1 cellular context compared by ENCODE assay signal in the genomic region with DNA sequence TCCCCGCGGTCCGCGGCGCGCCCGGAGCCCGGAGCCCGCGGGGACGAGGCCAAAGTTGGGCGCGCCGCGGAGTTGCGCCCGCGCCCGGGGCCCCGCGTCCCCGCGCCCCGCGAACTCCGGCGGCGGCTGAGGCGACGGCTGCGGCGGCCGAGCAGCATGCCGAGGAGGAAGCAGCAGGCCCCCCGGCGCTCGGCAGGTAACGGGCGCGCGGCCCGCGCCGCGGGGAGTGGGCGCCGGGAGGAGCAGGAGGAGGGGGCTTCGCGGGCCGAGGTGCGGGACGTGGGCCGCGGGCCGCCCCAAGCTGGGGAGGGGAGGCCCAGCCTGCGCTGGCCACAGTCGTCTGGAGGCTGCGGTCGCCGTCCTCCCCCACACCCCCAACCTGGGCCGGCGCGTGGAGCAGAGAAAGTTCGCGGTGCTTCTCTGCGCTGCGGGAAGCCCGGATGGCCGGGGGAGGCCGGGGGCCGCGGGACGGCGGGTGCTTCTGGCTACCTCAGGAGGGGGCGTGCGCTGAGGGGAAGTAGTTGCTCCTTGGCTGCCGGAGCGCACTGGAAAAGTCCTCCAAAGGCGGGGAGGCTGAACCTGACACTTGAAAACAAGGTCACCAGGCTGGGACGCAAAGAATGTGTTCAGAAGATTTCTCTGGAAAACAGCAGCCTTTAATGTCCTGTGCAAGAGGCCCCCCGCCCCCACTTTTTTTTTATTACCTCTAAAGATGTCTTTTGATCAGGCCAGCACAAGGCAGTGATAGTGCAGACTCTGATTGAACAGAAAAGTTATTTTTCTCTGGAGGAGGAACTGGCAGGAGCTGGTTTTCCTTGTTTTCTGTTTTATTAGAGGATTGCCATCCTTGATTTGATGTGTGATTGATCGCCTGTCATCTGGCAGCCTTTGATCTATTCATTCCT.
TF ChIP-seq lines count a peak whose summit lies in the region.

No MANE protein-coding gene starts in this region.

TF ChIP-seq in HepG2, 621 proteins besides CTCF, POLR2A, EP300 and RAD21 (continues in another document):
- TF ChIP-seq, protein P1, sequence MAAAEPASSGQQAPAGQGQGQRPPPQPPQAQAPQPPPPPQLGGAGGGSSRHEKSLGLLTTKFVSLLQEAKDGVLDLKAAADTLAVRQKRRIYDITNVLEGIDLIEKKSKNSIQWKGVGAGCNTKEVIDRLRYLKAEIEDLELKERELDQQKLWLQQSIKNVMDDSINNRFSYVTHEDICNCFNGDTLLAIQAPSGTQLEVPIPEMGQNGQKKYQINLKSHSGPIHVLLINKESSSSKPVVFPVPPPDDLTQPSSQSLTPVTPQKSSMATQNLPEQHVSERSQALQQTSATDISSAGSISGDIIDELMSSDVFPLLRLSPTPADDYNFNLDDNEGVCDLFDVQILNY (CRISPR knock-in tag; conservative IDR thresholded peaks at IDR 0.05) = no peak
- TF ChIP-seq ZNF383 (CRISPR knock-in tag; IDR thresholded peaks at IDR 0.05; ENCODE audit: borderline replicate concordance) (no peak), ZSCAN25 (CRISPR knock-in tag; IDR thresholded peaks at IDR 0.05) (0 out of 2 replicates have a peak, but pooled peaks have one; percentile 18), ZNF777 (CRISPR knock-in tag; IDR thresholded peaks at IDR 0.05) (0 out of 2 replicates have a peak, but pooled peaks have one; percentile 21), KMT2A (CRISPR knock-in tag; IDR thresholded peaks at IDR 0.05) (peak; percentile 51; the same call in 1 of the 2 replicates), ETV5 (CRISPR knock-in tag; IDR thresholded peaks at IDR 0.05; ENCODE audit: borderline replicate concordance) (no peak), ZNF263 (CRISPR knock-in tag; IDR thresholded peaks at IDR 0.05) (0 out of 2 replicates have a peak, but pooled peaks have one; percentile 35), ZNF274 (CRISPR knock-in tag; IDR thresholded peaks at IDR 0.05) (0 out of 2 replicates have a peak, but pooled peaks have one; percentile 28), CBX5 (CRISPR knock-in tag; IDR thresholded peaks at IDR 0.05; ENCODE audit: borderline replicate concordance) (no peak), ZNF615 (CRISPR knock-in tag; IDR thresholded peaks at IDR 0.05; ENCODE audit: borderline replicate concordance) (no peak), ZNF558 (CRISPR knock-in tag; IDR thresholded peaks at IDR 0.05; ENCODE audit: borderline replicate concordance) (peak; percentile 30; the same call in 1 of the 2 replicates), SAP130 (CRISPR knock-in tag; IDR thresholded peaks at IDR 0.05; ENCODE audit: low read depth) (peak; percentile 15), KMT2B (CRISPR knock-in tag; IDR thresholded peaks at IDR 0.05) (no peak), HNRNPLL (IDR thresholded peaks at IDR 0.05; ENCODE audit: low read depth, low read length, poor library complexity, severe bottlenecking) (peak; percentile 31), KLF16 (CRISPR knock-in tag; IDR thresholded peaks at IDR 0.05) (peak in 1 of 2 experiments; percentile 24; a peak in 1 of 4 replicates), KDM2A (CRISPR knock-in tag; IDR thresholded peaks at IDR 0.05; ENCODE audit: borderline replicate concordance, low read depth) (peak; percentile 40; the same call in 1 of the 2 replicates), SIN3A (IDR thresholded peaks at IDR 0.05; ENCODE audit: borderline replicate concordance, low read depth, low read length) (peak; percentile 59; the same call in 1 of the 2 replicates), JDP2 (CRISPR knock-in tag; IDR thresholded peaks at IDR 0.05; ENCODE audit: borderline replicate concordance) (no peak), SALL1 (CRISPR knock-in tag; IDR thresholded peaks at IDR 0.05) (peak; percentile 20; the same call in 1 of the 2 replicates), RBFOX2 (IDR thresholded peaks at IDR 0.05; ENCODE audit: low read depth, low read length) (peak; percentile 49; the same call in 1 of the 2 replicates), PHF8 (CRISPR knock-in tag; IDR thresholded peaks at IDR 0.05) (peak; percentile 59), HOXD1 (CRISPR knock-in tag; IDR thresholded peaks at IDR 0.05) (peak; percentile 93), SMC3 (IDR thresholded peaks at IDR 0.05; ENCODE audit: low read length) (no peak), YY1 (IDR thresholded peaks at IDR 0.05; ENCODE audit: insufficient read depth, insufficient replicate concordance, low read depth, low read length) (peak; percentile 22), ZMAT3 (CRISPR knock-in tag; conservative IDR thresholded peaks at IDR 0.05) (0 out of 2 replicates have a peak, but pooled peaks have one; percentile 22), ZNF496 (CRISPR knock-in tag; IDR thresholded peaks at IDR 0.05; ENCODE audit: insufficient replicate concordance) (no peak), ZFY (CRISPR knock-in tag; IDR thresholded peaks at IDR 0.05) (peak; percentile 58), TCF7 (IDR thresholded peaks at IDR 0.05; ENCODE audit: low read depth) (peak; percentile 64)
- TF ChIP-seq, protein P2, sequence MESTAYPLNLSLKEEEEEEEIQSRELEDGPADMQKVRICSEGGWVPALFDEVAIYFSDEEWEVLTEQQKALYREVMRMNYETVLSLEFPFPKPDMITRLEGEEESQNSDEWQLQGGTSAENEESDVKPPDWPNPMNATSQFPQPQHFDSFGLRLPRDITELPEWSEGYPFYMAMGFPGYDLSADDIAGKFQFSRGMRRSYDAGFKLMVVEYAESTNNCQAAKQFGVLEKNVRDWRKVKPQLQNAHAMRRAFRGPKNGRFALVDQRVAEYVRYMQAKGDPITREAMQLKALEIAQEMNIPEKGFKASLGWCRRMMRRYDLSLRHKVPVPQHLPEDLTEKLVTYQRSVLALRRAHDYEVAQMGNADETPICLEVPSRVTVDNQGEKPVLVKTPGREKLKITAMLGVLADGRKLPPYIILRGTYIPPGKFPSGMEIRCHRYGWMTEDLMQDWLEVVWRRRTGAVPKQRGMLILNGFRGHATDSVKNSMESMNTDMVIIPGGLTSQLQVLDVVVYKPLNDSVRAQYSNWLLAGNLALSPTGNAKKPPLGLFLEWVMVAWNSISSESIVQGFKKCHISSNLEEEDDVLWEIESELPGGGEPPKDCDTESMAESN (CRISPR knock-in tag; conservative IDR thresholded peaks at IDR 0.05) = 0 out of 2 replicates have a peak, but pooled peaks have one; percentile 15
- TF ChIP-seq, protein P3, sequence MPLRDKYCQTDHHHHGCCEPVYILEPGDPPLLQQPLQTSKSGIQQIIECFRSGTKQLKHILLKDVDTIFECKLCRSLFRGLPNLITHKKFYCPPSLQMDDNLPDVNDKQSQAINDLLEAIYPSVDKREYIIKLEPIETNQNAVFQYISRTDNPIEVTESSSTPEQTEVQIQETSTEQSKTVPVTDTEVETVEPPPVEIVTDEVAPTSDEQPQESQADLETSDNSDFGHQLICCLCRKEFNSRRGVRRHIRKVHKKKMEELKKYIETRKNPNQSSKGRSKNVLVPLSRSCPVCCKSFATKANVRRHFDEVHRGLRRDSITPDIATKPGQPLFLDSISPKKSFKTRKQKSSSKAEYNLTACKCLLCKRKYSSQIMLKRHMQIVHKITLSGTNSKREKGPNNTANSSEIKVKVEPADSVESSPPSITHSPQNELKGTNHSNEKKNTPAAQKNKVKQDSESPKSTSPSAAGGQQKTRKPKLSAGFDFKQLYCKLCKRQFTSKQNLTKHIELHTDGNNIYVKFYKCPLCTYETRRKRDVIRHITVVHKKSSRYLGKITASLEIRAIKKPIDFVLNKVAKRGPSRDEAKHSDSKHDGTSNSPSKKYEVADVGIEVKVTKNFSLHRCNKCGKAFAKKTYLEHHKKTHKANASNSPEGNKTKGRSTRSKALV (CRISPR knock-in tag; IDR thresholded peaks at IDR 0.05) = 0 out of 2 replicates have a peak, but pooled peaks have one; percentile 37
- TF ChIP-seq, protein P4, sequence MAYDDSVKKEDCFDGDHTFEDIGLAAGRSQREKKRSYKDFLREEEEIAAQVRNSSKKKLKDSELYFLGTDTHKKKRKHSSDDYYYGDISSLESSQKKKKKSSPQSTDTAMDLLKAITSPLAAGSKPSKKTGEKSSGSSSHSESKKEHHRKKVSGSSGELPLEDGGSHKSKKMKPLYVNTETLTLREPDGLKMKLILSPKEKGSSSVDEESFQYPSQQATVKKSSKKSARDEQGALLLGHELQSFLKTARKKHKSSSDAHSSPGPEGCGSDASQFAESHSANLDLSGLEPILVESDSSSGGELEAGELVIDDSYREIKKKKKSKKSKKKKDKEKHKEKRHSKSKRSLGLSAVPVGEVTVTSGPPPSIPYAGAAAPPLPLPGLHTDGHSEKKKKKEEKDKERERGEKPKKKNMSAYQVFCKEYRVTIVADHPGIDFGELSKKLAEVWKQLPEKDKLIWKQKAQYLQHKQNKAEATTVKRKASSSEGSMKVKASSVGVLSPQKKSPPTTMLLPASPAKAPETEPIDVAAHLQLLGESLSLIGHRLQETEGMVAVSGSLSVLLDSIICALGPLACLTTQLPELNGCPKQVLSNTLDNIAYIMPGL (CRISPR knock-in tag; IDR thresholded peaks at IDR 0.05; ENCODE audit: borderline replicate concordance in 1 of 2, low read depth in 1 of 2) = 0 out of 4 replicates have a peak, but pooled peaks of 1 of the 2 experiments have one; percentile 45
- TF ChIP-seq, protein P5, sequence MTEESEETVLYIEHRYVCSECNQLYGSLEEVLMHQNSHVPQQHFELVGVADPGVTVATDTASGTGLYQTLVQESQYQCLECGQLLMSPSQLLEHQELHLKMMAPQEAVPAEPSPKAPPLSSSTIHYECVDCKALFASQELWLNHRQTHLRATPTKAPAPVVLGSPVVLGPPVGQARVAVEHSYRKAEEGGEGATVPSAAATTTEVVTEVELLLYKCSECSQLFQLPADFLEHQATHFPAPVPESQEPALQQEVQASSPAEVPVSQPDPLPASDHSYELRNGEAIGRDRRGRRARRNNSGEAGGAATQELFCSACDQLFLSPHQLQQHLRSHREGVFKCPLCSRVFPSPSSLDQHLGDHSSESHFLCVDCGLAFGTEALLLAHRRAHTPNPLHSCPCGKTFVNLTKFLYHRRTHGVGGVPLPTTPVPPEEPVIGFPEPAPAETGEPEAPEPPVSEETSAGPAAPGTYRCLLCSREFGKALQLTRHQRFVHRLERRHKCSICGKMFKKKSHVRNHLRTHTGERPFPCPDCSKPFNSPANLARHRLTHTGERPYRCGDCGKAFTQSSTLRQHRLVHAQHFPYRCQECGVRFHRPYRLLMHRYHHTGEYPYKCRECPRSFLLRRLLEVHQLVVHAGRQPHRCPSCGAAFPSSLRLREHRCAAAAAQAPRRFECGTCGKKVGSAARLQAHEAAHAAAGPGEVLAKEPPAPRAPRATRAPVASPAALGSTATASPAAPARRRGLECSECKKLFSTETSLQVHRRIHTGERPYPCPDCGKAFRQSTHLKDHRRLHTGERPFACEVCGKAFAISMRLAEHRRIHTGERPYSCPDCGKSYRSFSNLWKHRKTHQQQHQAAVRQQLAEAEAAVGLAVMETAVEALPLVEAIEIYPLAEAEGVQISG (CRISPR knock-in tag; IDR thresholded peaks at IDR 0.05) = peak; percentile 17; the same call in 1 of the 2 replicates
- TF ChIP-seq, protein P6, sequence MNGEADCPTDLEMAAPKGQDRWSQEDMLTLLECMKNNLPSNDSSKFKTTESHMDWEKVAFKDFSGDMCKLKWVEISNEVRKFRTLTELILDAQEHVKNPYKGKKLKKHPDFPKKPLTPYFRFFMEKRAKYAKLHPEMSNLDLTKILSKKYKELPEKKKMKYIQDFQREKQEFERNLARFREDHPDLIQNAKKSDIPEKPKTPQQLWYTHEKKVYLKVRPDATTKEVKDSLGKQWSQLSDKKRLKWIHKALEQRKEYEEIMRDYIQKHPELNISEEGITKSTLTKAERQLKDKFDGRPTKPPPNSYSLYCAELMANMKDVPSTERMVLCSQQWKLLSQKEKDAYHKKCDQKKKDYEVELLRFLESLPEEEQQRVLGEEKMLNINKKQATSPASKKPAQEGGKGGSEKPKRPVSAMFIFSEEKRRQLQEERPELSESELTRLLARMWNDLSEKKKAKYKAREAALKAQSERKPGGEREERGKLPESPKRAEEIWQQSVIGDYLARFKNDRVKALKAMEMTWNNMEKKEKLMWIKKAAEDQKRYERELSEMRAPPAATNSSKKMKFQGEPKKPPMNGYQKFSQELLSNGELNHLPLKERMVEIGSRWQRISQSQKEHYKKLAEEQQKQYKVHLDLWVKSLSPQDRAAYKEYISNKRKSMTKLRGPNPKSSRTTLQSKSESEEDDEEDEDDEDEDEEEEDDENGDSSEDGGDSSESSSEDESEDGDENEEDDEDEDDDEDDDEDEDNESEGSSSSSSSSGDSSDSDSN (CRISPR knock-in tag; IDR thresholded peaks at IDR 0.05) = peak; percentile 82
- TF ChIP-seq, protein P7, sequence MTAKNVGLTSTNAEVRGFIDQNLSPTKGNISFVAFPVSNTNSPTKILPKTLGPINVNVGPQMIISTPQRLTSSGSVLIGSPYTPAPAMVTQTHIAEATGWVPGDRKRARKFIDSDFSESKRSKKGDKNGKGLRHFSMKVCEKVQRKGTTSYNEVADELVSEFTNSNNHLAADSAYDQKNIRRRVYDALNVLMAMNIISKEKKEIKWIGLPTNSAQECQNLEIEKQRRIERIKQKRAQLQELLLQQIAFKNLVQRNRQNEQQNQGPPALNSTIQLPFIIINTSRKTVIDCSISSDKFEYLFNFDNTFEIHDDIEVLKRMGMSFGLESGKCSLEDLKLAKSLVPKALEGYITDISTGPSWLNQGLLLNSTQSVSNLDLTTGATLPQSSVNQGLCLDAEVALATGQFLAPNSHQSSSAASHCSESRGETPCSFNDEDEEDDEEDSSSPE (CRISPR knock-in tag; IDR thresholded peaks at IDR 0.05) = 0 out of 2 replicates have a peak, but pooled peaks have one; percentile 38
- TF ChIP-seq, protein P8, sequence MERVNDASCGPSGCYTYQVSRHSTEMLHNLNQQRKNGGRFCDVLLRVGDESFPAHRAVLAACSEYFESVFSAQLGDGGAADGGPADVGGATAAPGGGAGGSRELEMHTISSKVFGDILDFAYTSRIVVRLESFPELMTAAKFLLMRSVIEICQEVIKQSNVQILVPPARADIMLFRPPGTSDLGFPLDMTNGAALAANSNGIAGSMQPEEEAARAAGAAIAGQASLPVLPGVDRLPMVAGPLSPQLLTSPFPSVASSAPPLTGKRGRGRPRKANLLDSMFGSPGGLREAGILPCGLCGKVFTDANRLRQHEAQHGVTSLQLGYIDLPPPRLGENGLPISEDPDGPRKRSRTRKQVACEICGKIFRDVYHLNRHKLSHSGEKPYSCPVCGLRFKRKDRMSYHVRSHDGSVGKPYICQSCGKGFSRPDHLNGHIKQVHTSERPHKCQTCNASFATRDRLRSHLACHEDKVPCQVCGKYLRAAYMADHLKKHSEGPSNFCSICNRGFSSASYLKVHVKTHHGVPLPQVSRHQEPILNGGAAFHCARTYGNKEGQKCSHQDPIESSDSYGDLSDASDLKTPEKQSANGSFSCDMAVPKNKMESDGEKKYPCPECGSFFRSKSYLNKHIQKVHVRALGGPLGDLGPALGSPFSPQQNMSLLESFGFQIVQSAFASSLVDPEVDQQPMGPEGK (CRISPR knock-in tag; IDR thresholded peaks at IDR 0.05) = peak; percentile 82
- TF ChIP-seq, protein P9, sequence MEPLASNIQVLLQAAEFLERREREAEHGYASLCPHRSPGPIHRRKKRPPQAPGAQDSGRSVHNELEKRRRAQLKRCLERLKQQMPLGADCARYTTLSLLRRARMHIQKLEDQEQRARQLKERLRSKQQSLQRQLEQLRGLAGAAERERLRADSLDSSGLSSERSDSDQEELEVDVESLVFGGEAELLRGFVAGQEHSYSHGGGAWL (CRISPR knock-in tag; IDR thresholded peaks at IDR 0.05) = 0 out of 2 replicates have a peak, but pooled peaks have one; percentile 34
